ENCODE assay signal across 11 cellular contexts in genomic region chr6:139137716-139138115, GRCh38. TPM values are rescaled to one million over a fixed set of nuclear protein-coding genes. Genes with fewer than 3 reads are reported as not detected.
DNase-seq lines count a peak whose midpoint lies in the region; ATAC-seq and TF ChIP-seq lines count a peak whose summit lies in the region.
"Had no signal": no experiment of that assay in that cellular context is flagged by ENCODE, and none has a peak within 500 bp of the region (broad histone marks: within the 10 kb centered on the region; RNA-seq: fewer than 3 reads in every experiment).

No MANE protein-coding gene starts in this region.

- H3K4me3 Mint-ChIP-seq in CD14-positive monocyte (peak overlapping the region; percentile 93 to 96), IgD-negative memory B cell (peak overlapping the region; percentile 91 to 99 (median 96)), chondrocyte (ENCODE audit: unreplicated experiment) (peak overlapping the region; percentile 93)
- H3K4me3 Mint-ChIP-seq in natural killer cell treated with Interleukin-12 subunit alpha and Interleukin-12 subunit beta and Interleukin-15 and Interleukin-18, amount 100 ng/mL, for 72 hours = peak overlapping the region; percentile 98

- no peak overlapping the region for H3K27ac ChIP-seq in caudate nucleus (ENCODE audit: low read depth, low read length)
- H3K27ac ChIP-seq: prostate gland had no signal

- peaks cover 51% of the 10 kb centered on the region for H3K4me1 Mint-ChIP-seq in CD14-positive monocyte
- peaks cover 52 to 59% (median 53%) of the 10 kb centered on the region in 3 donors for H3K4me1 Mint-ChIP-seq in IgD-negative memory B cell
- peaks cover 44% of the 10 kb centered on the region for H3K4me1 Mint-ChIP-seq in chondrocyte (ENCODE audit: low read depth)
- peaks cover 46 to 56% of the 10 kb centered on the region in 2 donors for H3K4me1 Mint-ChIP-seq in natural killer cell treated with Interleukin-12 subunit alpha and Interleukin-12 subunit beta and Interleukin-15 and Interleukin-18, amount 100 ng/mL, for 72 hours (ENCODE audit: low read depth in 2 of 2)

- intact Hi-C loops in CD14-positive monocyte (cut with micrococcal nuclease) = loop anchor here (5.0 to 10.0 kb wide), 7 partner anchors 35 to 627 kb away; partner anchors contain the start of genes ABRACL (in 2 of the 2), CITED2 (in 2 of the 2) and CCDC28A (in 1 of the 2)
- intact Hi-C loops in sciatic nerve (cut with DNase I) = no loop called here

- H3K36me3 Mint-ChIP-seq in CD14-positive monocyte (peaks cover 20 to 31% of the 10 kb centered on the region in 2 donors), IgD-negative memory B cell (peaks cover 5% of the 10 kb centered on the region), chondrocyte (ENCODE audit: low read depth) (peaks cover 2% of the 10 kb centered on the region)
- peaks cover 16% of the 10 kb centered on the region for H3K36me3 Mint-ChIP-seq in natural killer cell treated with Interleukin-12 subunit alpha and Interleukin-12 subunit beta and Interleukin-15 and Interleukin-18, amount 100 ng/mL, for 72 hours

- H3K27me3 Mint-ChIP-seq in CD14-positive monocyte (ENCODE audit: low read depth in 3 of 3) = peaks cover 0 to 4% (median 0%) of the 10 kb centered on the region in 3 donors
- no peaks in the 10 kb centered on the region for H3K27me3 Mint-ChIP-seq in IgD-negative memory B cell
- H3K27me3 Mint-ChIP-seq in chondrocyte (ENCODE audit: low read depth) = no peaks in the 10 kb centered on the region
- no peaks in the 10 kb centered on the region for H3K27me3 Mint-ChIP-seq in natural killer cell treated with Interleukin-12 subunit alpha and Interleukin-12 subunit beta and Interleukin-15 and Interleukin-18, amount 100 ng/mL, for 72 hours

- H3K27ac Mint-ChIP-seq in CD14-positive monocyte = peak overlapping the region in 3 of 7 donors; percentile 10 to 54 (median 27)
- peak overlapping the region in 2 of 3 donors; percentile 74 to 99 for H3K27ac Mint-ChIP-seq in IgD-negative memory B cell
- peak overlapping the region; percentile 65 for H3K27ac Mint-ChIP-seq in chondrocyte (ENCODE audit: unreplicated experiment)
- H3K27ac Mint-ChIP-seq in natural killer cell treated with Interleukin-12 subunit alpha and Interleukin-12 subunit beta and Interleukin-15 and Interleukin-18, amount 100 ng/mL, for 72 hours = peak overlapping the region; percentile 94 to 96

- no peak for TF ChIP-seq CTCF in CD14-positive monocyte (IDR thresholded peaks at IDR 0.05)
- TF ChIP-seq CTCF in chondrocyte (IDR thresholded peaks at IDR 0.05) = no peak

- DNase-seq in CD14-positive monocyte (ENCODE audit: low spot score) (no peak), chondrocyte (ENCODE audit: low spot score) (no peak), sciatic nerve (ENCODE audit: low spot score) (no peak), caudate nucleus (lab: John Stamatoyannopoulos, UW) (no peak), HCEC 1CT (no peak), inferior parietal cortex (ENCODE audit: extremely low spot score) (no peak)
- no peak for DNase-seq in natural killer cell treated with Interleukin-12 subunit alpha and Interleukin-12 subunit beta and Interleukin-15 and Interleukin-18, amount 100 ng/mL, for 72 hours (ENCODE audit: low spot score)
- DNase-seq: cerebellar nuclear complex, trophoblast cell had no signal

- H3K9me3 Mint-ChIP-seq in CD14-positive monocyte (peaks cover 2 to 12% (median 5%) of the 10 kb centered on the region in 7 donors), IgD-negative memory B cell (peaks cover 0 to 3% (median 0%) of the 10 kb centered on the region in 3 donors), chondrocyte (ENCODE audit: low read depth) (no peaks in the 10 kb centered on the region)
- no peaks in the 10 kb centered on the region for H3K9me3 Mint-ChIP-seq in natural killer cell treated with Interleukin-12 subunit alpha and Interleukin-12 subunit beta and Interleukin-15 and Interleukin-18, amount 100 ng/mL, for 72 hours

- ATAC-seq in natural killer cell treated with Interleukin-12 subunit alpha and Interleukin-12 subunit beta and Interleukin-15 and Interleukin-18, amount 100 ng/mL, for 72 hours = no peak
- no peak for ATAC-seq in sciatic nerve

RNA-seq across cellular contexts. Expression of gene HECA, which starts 2.8 kb away (rescaled TPM):
- 1 to 10 TPM; 2.1 to 3.3 TPM for polyA plus RNA-seq in CD14-positive monocyte
- polyA plus RNA-seq in IgD-negative memory B cell = 5.1 TPM
- 19.5 to 23.8 TPM (median 22.6 TPM) in 3 replicates for total RNA-seq in chondrocyte
- 10 to 100 TPM; 30.3 to 34.5 TPM for total RNA-seq in natural killer cell treated with Interleukin-12 subunit alpha and Interleukin-12 subunit beta and Interleukin-15 and Interleukin-18, amount 100 ng/mL, for 72 hours
- total RNA-seq in sciatic nerve = 36.2 TPM
